Comparison of ENCODE assay signal across 10 cellular contexts in genomic region chr11:68338041-68338800, GRCh38. TPM values are rescaled to one million over a fixed set of nuclear protein-coding genes. Genes with fewer than 3 reads are reported as not detected.
DNase-seq lines count a peak whose midpoint lies in the region; ATAC-seq and TF ChIP-seq lines count a peak whose summit lies in the region.
"Had no signal": no experiment of that assay in that cellular context is flagged by ENCODE, and none has a peak within 500 bp of the region (broad histone marks: within the 10 kb centered on the region; RNA-seq: fewer than 3 reads in every experiment).

No MANE protein-coding gene starts in this region.

- H3K27me3 ChIP-seq in lower lobe of right lung (ENCODE audit: low read depth): no peaks in the 10 kb centered on the region
- H3K27me3 ChIP-seq in upper lobe of right lung: no peaks in the 10 kb centered on the region

- H3K4me1 ChIP-seq in lower lobe of right lung (peaks cover 72% of the 10 kb centered on the region), upper lobe of right lung (peaks cover 75% of the 10 kb centered on the region)

- peak overlapping the region; percentile 82 for H3K27ac Mint-ChIP-seq in activated naive CD8-positive, alpha-beta T cell treated with anti-CD3 and anti-CD28 coated beads, Interleukin-2, amount 10 ng/mL, durations not matched to agents 7 days and 5 days
- no peak overlapping the region for H3K27ac Mint-ChIP-seq in activated naive CD8-positive, alpha-beta T cell treated with anti-CD3 and anti-CD28 coated beads, Interleukin-2, amount 50 U/mL, for 24 hours
- H3K27ac Mint-ChIP-seq in chondrocyte (ENCODE audit: unreplicated experiment): peak overlapping the region; percentile 80

- peaks cover 5% of the 10 kb centered on the region for H3K36me3 Mint-ChIP-seq in activated naive CD8-positive, alpha-beta T cell treated with anti-CD3 and anti-CD28 coated beads, Interleukin-2, amount 10 ng/mL, durations not matched to agents 7 days and 5 days
- no peaks in the 10 kb centered on the region for H3K36me3 Mint-ChIP-seq in activated naive CD8-positive, alpha-beta T cell treated with anti-CD3 and anti-CD28 coated beads, Interleukin-2, amount 50 U/mL, for 24 hours (ENCODE audit: low read depth)
- no peaks in the 10 kb centered on the region for H3K36me3 Mint-ChIP-seq in chondrocyte (ENCODE audit: low read depth)

- H3K9me3 Mint-ChIP-seq in activated naive CD8-positive, alpha-beta T cell treated with anti-CD3 and anti-CD28 coated beads, Interleukin-2, amount 10 ng/mL, durations not matched to agents 7 days and 5 days: no peaks in the 10 kb centered on the region
- no peaks in the 10 kb centered on the region for H3K9me3 Mint-ChIP-seq in activated naive CD8-positive, alpha-beta T cell treated with anti-CD3 and anti-CD28 coated beads, Interleukin-2, amount 50 U/mL, for 24 hours
- no peaks in the 10 kb centered on the region for H3K9me3 Mint-ChIP-seq in chondrocyte (ENCODE audit: low read depth)

- H3K4me3 Mint-ChIP-seq in activated naive CD8-positive, alpha-beta T cell treated with anti-CD3 and anti-CD28 coated beads, Interleukin-2, amount 10 ng/mL, durations not matched to agents 7 days and 5 days: peak overlapping the region; percentile 74
- no peak overlapping the region for H3K4me3 Mint-ChIP-seq in activated naive CD8-positive, alpha-beta T cell treated with anti-CD3 and anti-CD28 coated beads, Interleukin-2, amount 50 U/mL, for 24 hours
- H3K4me3 Mint-ChIP-seq in chondrocyte (ENCODE audit: unreplicated experiment): no peak overlapping the region

- H3K27ac ChIP-seq in lower lobe of right lung (no peak overlapping the region), upper lobe of right lung (no peak overlapping the region)

- ATAC-seq in activated naive CD8-positive, alpha-beta T cell treated with anti-CD3 and anti-CD28 coated beads, Interleukin-2, amount 10 ng/mL, durations not matched to agents 7 days and 5 days (ENCODE audit: low read depth): no peak
- ATAC-seq in activated naive CD8-positive, alpha-beta T cell treated with anti-CD3 and anti-CD28 coated beads, Interleukin-2, amount 50 U/mL, for 24 hours: no peak
- ATAC-seq in lower lobe of right lung (peak in 1 of 2 donors; percentile 21), HG03571 (IDR thresholded peaks at IDR 0.05; ENCODE audit: unreplicated experiment) (no peak), upper lobe of right lung (no peak), GM18873 (IDR thresholded peaks at IDR 0.05; ENCODE audit: low FRiP score, unreplicated experiment) (no peak)

- no peak for DNase-seq in activated naive CD8-positive, alpha-beta T cell treated with anti-CD3 and anti-CD28 coated beads, Interleukin-2, amount 10 ng/mL, durations not matched to agents 7 days and 5 days
- no peak for DNase-seq in activated naive CD8-positive, alpha-beta T cell treated with anti-CD3 and anti-CD28 coated beads, Interleukin-2, amount 50 U/mL, for 24 hours
- no peak for DNase-seq in chondrocyte (ENCODE audit: low spot score)
- peak; percentile 49 for DNase-seq in lower lobe of right lung
- no peak for DNase-seq in upper lobe of right lung
- DNase-seq in NCI-H1417 (lab: John Stamatoyannopoulos, UW): no peak
- DNase-seq: activated naive CD4-positive, alpha-beta T cell treated with Interleukin-2 at 50 U/mL for 16 hours; NCI-H1417 treated with DMSO at 0.1 percent for 48 hours had no signal

- intact Hi-C loops in lower lobe of right lung (cut with DNase I) (no loop called here), upper lobe of right lung (cut with DNase I) (no loop called here)

- H3K9me3 ChIP-seq in lower lobe of right lung (no peaks in the 10 kb centered on the region), upper lobe of right lung (no peaks in the 10 kb centered on the region)

- H3K4me3 ChIP-seq in lower lobe of right lung (no peak overlapping the region), upper lobe of right lung (no peak overlapping the region)

- POLR2A ChIA-PET in activated naive CD8-positive, alpha-beta T cell treated with anti-CD3 and anti-CD28 coated beads, Interleukin-2, amount 10 ng/mL, durations not matched to agents 7 days and 5 days (lab: Charles Lee): no interaction called here

- no peaks in the 10 kb centered on the region for H3K27me3 Mint-ChIP-seq in activated naive CD8-positive, alpha-beta T cell treated with anti-CD3 and anti-CD28 coated beads, Interleukin-2, amount 10 ng/mL, durations not matched to agents 7 days and 5 days
- no peaks in the 10 kb centered on the region for H3K27me3 Mint-ChIP-seq in activated naive CD8-positive, alpha-beta T cell treated with anti-CD3 and anti-CD28 coated beads, Interleukin-2, amount 50 U/mL, for 24 hours
- H3K27me3 Mint-ChIP-seq in chondrocyte (ENCODE audit: low read depth): no peaks in the 10 kb centered on the region

- TF ChIP-seq CTCF in chondrocyte (IDR thresholded peaks at IDR 0.05) (no peak), lower lobe of right lung (IDR thresholded peaks at IDR 0.05) (no peak), upper lobe of right lung (IDR thresholded peaks at IDR 0.05) (no peak)

- H3K36me3 ChIP-seq in lower lobe of right lung: no peaks in the 10 kb centered on the region
- H3K36me3 ChIP-seq in upper lobe of right lung: no peaks in the 10 kb centered on the region

- peaks cover 61% of the 10 kb centered on the region for H3K4me1 Mint-ChIP-seq in activated naive CD8-positive, alpha-beta T cell treated with anti-CD3 and anti-CD28 coated beads, Interleukin-2, amount 10 ng/mL, durations not matched to agents 7 days and 5 days
- H3K4me1 Mint-ChIP-seq in activated naive CD8-positive, alpha-beta T cell treated with anti-CD3 and anti-CD28 coated beads, Interleukin-2, amount 50 U/mL, for 24 hours: peaks cover 44% of the 10 kb centered on the region
- H3K4me1 Mint-ChIP-seq in chondrocyte (ENCODE audit: low read depth): peaks cover 50% of the 10 kb centered on the region

RNA-seq across cellular contexts. Expression of gene LRP5, which starts 25.8 kb away (rescaled TPM):
- 10 to 100 TPM; 22.3 to 23.3 TPM for total RNA-seq in activated naive CD8-positive, alpha-beta T cell treated with anti-CD3 and anti-CD28 coated beads, Interleukin-2, amount 10 ng/mL, durations not matched to agents 7 days and 5 days
- 38.7 to 61.0 TPM (median 47.2 TPM) in 3 replicates for total RNA-seq in chondrocyte
- total RNA-seq in lower lobe of right lung: 66.1 TPM
- 101 TPM for total RNA-seq in upper lobe of right lung
